ENCODE assay signal across 16 cellular contexts in the genomic region with DNA sequence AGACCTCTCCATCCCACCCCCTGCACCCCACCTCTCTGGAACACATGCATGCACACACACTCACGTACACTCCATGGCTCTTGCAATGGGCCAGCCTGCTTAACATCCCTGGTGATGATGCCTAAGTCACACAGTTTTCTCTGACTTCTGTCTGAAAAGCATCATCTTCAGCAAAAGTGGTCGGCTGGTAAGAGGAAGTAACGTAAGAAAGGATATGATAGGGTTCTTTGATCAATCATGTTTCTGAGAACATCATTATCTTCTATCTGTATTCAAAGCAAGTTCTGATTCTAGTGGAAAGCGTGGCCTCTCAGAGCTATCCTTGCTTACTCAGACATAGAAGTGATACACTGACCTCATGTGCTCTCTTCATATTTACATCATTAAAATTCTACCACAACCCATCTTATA. TPM values are rescaled to one million over a fixed set of nuclear protein-coding genes. Genes with fewer than 3 reads are reported as not detected.
DNase-seq lines count a peak whose midpoint lies in the region; ATAC-seq and TF ChIP-seq lines count a peak whose summit lies in the region.
"Had no signal": no experiment of that assay in that cellular context is flagged by ENCODE, and none has a peak within 500 bp of the region (broad histone marks: within the 10 kb centered on the region; RNA-seq: fewer than 3 reads in every experiment).

No MANE protein-coding gene starts in this region.

- no peaks in the 10 kb centered on the region for H3K36me3 Mint-ChIP-seq in IgD-negative memory B cell
- H3K36me3 Mint-ChIP-seq in activated naive CD4-positive, alpha-beta T cell treated with anti-CD3 and anti-CD28 coated beads, Interleukin-2, amount 50 U/mL, for 24 hours = peaks cover 3% of the 10 kb centered on the region

- H3K27ac ChIP-seq in vagina = no peak overlapping the region
- H3K27ac ChIP-seq: body of pancreas, upper lobe of right lung had no signal

- no peaks in the 10 kb centered on the region for H3K9me3 Mint-ChIP-seq in IgD-negative memory B cell
- H3K9me3 Mint-ChIP-seq in activated naive CD4-positive, alpha-beta T cell treated with anti-CD3 and anti-CD28 coated beads, Interleukin-2, amount 50 U/mL, for 24 hours = peaks cover 5% of the 10 kb centered on the region

- DNase-seq in stimulated activated CD4-positive, alpha-beta T cell treated with anti-CD3 and anti-CD28 coated beads, Interleukin-2, amount 100 ng/mL, for 24 hours = peak; percentile 33 to 46
- DNase-seq in NCI-H2171 treated with DMSO at 0.1 percent for 48 hours (lab: John Stamatoyannopoulos, UW) (no peak), MG63 (no peak), vagina (ENCODE audit: extremely low spot score in 2 of 2) (no peak)
- DNase-seq: body of pancreas; C1 segment of cervical spinal cord; effector CD8-positive, alpha-beta T cell; EL; MM.1S; NCI-H2081 treated with DMSO at 0.1 percent for 48 hours; upper lobe of right lung had no signal

- peak; percentile 80 for ATAC-seq in activated CD4-positive, CD25-positive, alpha-beta regulatory T cell treated with anti-CD3 and anti-CD28 coated beads, Interleukin-2, amount 50 U/mL, for 24 hours
- ATAC-seq in HG03469 (IDR thresholded peaks at IDR 0.05; ENCODE audit: unreplicated experiment) = no peak
- ATAC-seq: body of pancreas, left lobe of liver, upper lobe of right lung had no signal

- H3K9me3 ChIP-seq in MG63 = no peaks in the 10 kb centered on the region
- no peaks in the 10 kb centered on the region for H3K9me3 ChIP-seq in vagina
- H3K9me3 ChIP-seq: body of pancreas, upper lobe of right lung had no signal

- H3K27me3 ChIP-seq in MG63 = no peaks in the 10 kb centered on the region
- H3K27me3 ChIP-seq in vagina = no peaks in the 10 kb centered on the region
- H3K27me3 ChIP-seq: body of pancreas, upper lobe of right lung had no signal

- peaks cover 15 to 31% (median 23%) of the 10 kb centered on the region in 3 donors for H3K4me1 Mint-ChIP-seq in IgD-negative memory B cell
- peaks cover 78% of the 10 kb centered on the region for H3K4me1 Mint-ChIP-seq in activated naive CD4-positive, alpha-beta T cell treated with anti-CD3 and anti-CD28 coated beads, Interleukin-2, amount 50 U/mL, for 24 hours

- intact Hi-C loops in vagina (cut with DNase I) = no loop called here

- no peak for TF ChIP-seq POLR2A in vagina (IDR thresholded peaks at IDR 0.05)

- H3K4me3 ChIP-seq in MG63 = no peak overlapping the region
- H3K4me3 ChIP-seq in vagina = no peak overlapping the region
- H3K4me3 ChIP-seq: body of pancreas, upper lobe of right lung had no signal

- H3K4me3 Mint-ChIP-seq in IgD-negative memory B cell = peak overlapping the region in 1 of 4 donors; percentile 1
- H3K4me3 Mint-ChIP-seq in activated naive CD4-positive, alpha-beta T cell treated with anti-CD3 and anti-CD28 coated beads, Interleukin-2, amount 50 U/mL, for 24 hours = peak overlapping the region; percentile 61

- no peak for TF ChIP-seq CTCF in vagina (IDR thresholded peaks at IDR 0.05)

- no peaks in the 10 kb centered on the region for H3K4me1 ChIP-seq in vagina
- H3K4me1 ChIP-seq: body of pancreas had no signal

- H3K27me3 Mint-ChIP-seq in IgD-negative memory B cell = no peaks in the 10 kb centered on the region
- no peaks in the 10 kb centered on the region for H3K27me3 Mint-ChIP-seq in activated naive CD4-positive, alpha-beta T cell treated with anti-CD3 and anti-CD28 coated beads, Interleukin-2, amount 50 U/mL, for 24 hours

- peak overlapping the region in 2 of 3 donors; percentile 5 to 71 for H3K27ac Mint-ChIP-seq in IgD-negative memory B cell
- peak overlapping the region; percentile 93 for H3K27ac Mint-ChIP-seq in activated naive CD4-positive, alpha-beta T cell treated with anti-CD3 and anti-CD28 coated beads, Interleukin-2, amount 50 U/mL, for 24 hours

- H3K36me3 ChIP-seq in MG63 (no peaks in the 10 kb centered on the region), vagina (no peaks in the 10 kb centered on the region)
- H3K36me3 ChIP-seq: upper lobe of right lung had no signal

RNA-seq across cellular contexts. Expression of gene NDUFV2, which starts 11.4 kb away (rescaled TPM):
- 144 TPM for polyA plus RNA-seq in IgD-negative memory B cell
- 265 and 311 TPM in 2 replicates for total RNA-seq in MG63 (2014; rRNA removed; shearing (Covaris generic); ENCODE audit: low replicate concordance)
- 75.1 TPM for total RNA-seq in vagina

RNA-seq across cellular contexts. Expression of gene ANKRD12, which starts 45.5 kb away (rescaled TPM):
- polyA plus RNA-seq in IgD-negative memory B cell = 87.3 TPM
- 7.8 and 9.6 TPM in 2 replicates for total RNA-seq in MG63 (2014; rRNA removed; shearing (Covaris generic); ENCODE audit: low replicate concordance)
- 53.5 TPM for total RNA-seq in vagina

Comparison
In these comparisons a context has a peak if more than half of its experiments do, and no peak if none do; other contexts are left out.
1. DNase-seq: peak in stimulated activated CD4-positive, alpha-beta T cell treated with anti-CD3 and anti-CD28 coated beads, Interleukin-2, amount 100 ng/mL, for 24 hours (2 of 2); none in NCI-H2171 treated with DMSO at 0.1 percent for 48 hours (single experiment), MG63 (single experiment) and vagina (0 of 2).